8 cellular contexts compared by ENCODE assay signal in the genomic region with DNA sequence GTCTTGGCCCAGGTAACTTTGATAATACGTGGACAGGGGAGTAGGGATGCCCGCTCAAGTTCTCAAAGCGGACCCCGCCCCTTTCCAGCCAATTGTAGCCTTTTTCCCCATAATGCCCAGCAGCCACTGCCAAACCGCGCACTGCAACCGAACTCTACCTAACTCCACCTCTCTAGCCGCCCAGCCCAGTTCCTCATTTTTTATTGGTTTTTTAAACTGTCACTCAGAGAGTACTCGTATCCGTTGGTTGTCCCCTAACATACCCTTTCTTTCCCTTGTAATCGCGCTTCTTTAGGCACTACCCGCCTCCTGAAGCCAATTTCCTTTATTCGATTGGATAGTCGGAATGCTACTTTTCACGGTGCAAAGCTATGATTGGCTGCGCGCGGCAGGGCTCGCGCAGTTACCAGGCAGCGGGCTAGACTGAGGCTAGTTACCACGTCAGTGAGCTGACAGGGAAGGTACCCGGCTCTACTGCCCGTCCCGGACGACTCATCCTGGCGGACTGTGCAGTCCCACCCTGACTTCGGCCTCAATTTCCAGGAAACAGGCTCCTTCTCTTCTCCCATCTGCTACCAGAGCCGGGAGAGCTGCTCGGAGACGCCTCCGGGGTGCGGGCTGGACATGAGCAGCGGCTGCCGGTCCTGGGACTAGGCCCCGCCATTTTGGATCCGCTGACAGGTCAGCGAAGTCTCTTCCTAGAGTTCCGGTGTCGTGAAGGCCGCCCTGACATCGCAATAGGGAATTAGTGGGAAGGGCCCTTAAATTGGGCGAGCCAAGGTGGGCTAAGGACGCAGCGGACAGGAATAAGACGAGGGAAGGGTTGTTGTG. TPM values are rescaled to one million over a fixed set of nuclear protein-coding genes. Genes with fewer than 3 reads are reported as not detected.
DNase-seq lines count a peak whose midpoint lies in the region; ATAC-seq, FAIRE-seq and TF ChIP-seq lines count a peak whose summit lies in the region.

Gene GBF1 (plus strand): TSS at position 432 of the 831 bp plus-strand sequence. CDS start 13,407 bp downstream, outside the sequence.

- no peak for TF ChIP-seq CTCF in AG10803 (conservative IDR thresholded peaks at IDR 0.05; ENCODE audit: low read length)

- peak; percentile 98 for FAIRE-seq in islet of Langerhans (lab: Jason Lieb, UNC)

- peak; percentile 89 for ATAC-seq in GM19043 (IDR thresholded peaks at IDR 0.05; ENCODE audit: low read depth, unreplicated experiment)
- peak; percentile 92 for ATAC-seq in HG03378 (IDR thresholded peaks at IDR 0.05; ENCODE audit: unreplicated experiment)

- DNase-seq in AG10803 (ENCODE audit: low read depth) (peak; percentile 100), NCI-H460 (ENCODE audit: extremely low read depth, low read depth) (peak; percentile 100), cerebellar nuclear complex (lab: John Stamatoyannopoulos, UW) (peak; percentile 97 to 98)
- peak; percentile 83 for DNase-seq in activated CD4-positive, CD25-positive, alpha-beta regulatory T cell treated with anti-CD3 and anti-CD28 coated beads, Interleukin-2, amount 50 U/mL, for 72 hours
- peak; percentile 78 for DNase-seq in stimulated activated CD4-positive, alpha-beta T cell treated with anti-CD3 and anti-CD28 coated beads, Interleukin-12 subunit alpha, Interleukin-12 subunit beta, amount 100 ng/mL, for 4 hours

- peak within 1 kb of the TSS; percentile 97 for H3K4me3 ChIP-seq in AG10803 (ENCODE audit: low read length)

RNA-seq across cellular contexts. Expression of gene GBF1, which starts in this region (rescaled TPM):
- total RNA-seq in NCI-H460 (2014; rRNA removed; shearing (Covaris generic)), result 27.6 and 30.5 TPM in 2 replicates
- polyA plus RNA-seq in NCI-H460 (2014; cell fraction: nucleus; rRNA removed), result 16.1 and 22.0 TPM in 2 replicates

Comparison
In these comparisons a context has a peak if more than half of its experiments do, and no peak if none do; other contexts are left out.
1. Peak in every context shown above with its lines: DNase-seq, ATAC-seq and H3K4me3 ChIP-seq.